24 cellular contexts compared by ENCODE assay signal in the genomic region with DNA sequence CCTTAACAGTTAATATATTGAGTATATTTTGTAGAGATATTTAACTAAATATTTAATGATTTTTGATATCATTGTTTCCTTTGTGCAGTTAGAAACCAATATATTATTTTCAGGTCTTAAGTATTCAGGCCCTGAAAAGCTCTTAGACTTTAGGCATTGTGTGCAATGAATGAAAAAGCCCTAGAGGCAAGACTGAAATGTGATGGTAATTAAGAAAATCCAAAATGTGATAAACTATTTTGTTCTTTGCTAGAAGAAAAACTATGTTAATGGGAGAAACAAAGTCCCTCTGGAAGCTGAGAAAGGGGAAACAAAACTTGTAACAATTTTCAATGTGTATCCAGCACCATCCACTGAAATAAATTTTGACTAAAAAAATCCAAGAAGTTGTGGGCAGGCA. TPM values are rescaled to one million over a fixed set of nuclear protein-coding genes. Genes with fewer than 3 reads are reported as not detected.
DNase-seq lines count a peak whose midpoint lies in the region; ATAC-seq, FAIRE-seq and TF ChIP-seq lines count a peak whose summit lies in the region.
"Had no signal": no experiment of that assay in that cellular context is flagged by ENCODE, and none has a peak within 500 bp of the region (broad histone marks: within the 10 kb centered on the region; RNA-seq: fewer than 3 reads in every experiment).

No MANE protein-coding gene starts in this region.

- H3K79me2 ChIP-seq in Loucy (ENCODE audit: insufficient read depth, low read length) (no peaks in the 10 kb centered on the region), neural progenitor cell (ENCODE audit: low read depth) (no peaks in the 10 kb centered on the region)

- H3K4me1 ChIP-seq in Loucy (ENCODE audit: insufficient read depth, low read length, poor library complexity, severe bottlenecking) = peaks cover 17% of the 10 kb centered on the region
- peaks cover 10% of the 10 kb centered on the region for H3K4me1 ChIP-seq in neural progenitor cell

- H3K9me3 Mint-ChIP-seq in neural progenitor cell = no peaks in the 10 kb centered on the region
- H3K9me3 Mint-ChIP-seq in activated T-helper 1 cell treated with anti-CD3 and anti-CD28 coated beads, Interleukin-12 subunit alpha, Interleukin-12 subunit beta, Interleukin-2, Interleukin-4 antibody, amounts not matched to agents 30 ng/mL and 10 ng/mL and 1 ng/mL, durations not matched to agents 14 hours and 24 hours and 36 hours = no peaks in the 10 kb centered on the region
- H3K9me3 Mint-ChIP-seq: T-cell had no signal

- H3K36me3 ChIP-seq in Loucy (ENCODE audit: insufficient read depth, low read length) = no peaks in the 10 kb centered on the region
- no peaks in the 10 kb centered on the region for H3K36me3 ChIP-seq in neural progenitor cell
- H3K36me3 ChIP-seq: MG63, SJSA1 had no signal

- H3K27ac Mint-ChIP-seq in neural progenitor cell = peak overlapping the region; percentile 36
- H3K27ac Mint-ChIP-seq in activated T-helper 1 cell treated with anti-CD3 and anti-CD28 coated beads, Interleukin-12 subunit alpha, Interleukin-12 subunit beta, Interleukin-2, Interleukin-4 antibody, amounts not matched to agents 30 ng/mL and 10 ng/mL and 1 ng/mL, durations not matched to agents 14 hours and 24 hours and 36 hours = no peak overlapping the region
- H3K27ac Mint-ChIP-seq: T-cell had no signal

- H3K27me3 Mint-ChIP-seq in neural progenitor cell (ENCODE audit: insufficient read depth, low read depth) = peaks cover 4% of the 10 kb centered on the region
- peaks cover 10% of the 10 kb centered on the region for H3K27me3 Mint-ChIP-seq in activated T-helper 1 cell treated with anti-CD3 and anti-CD28 coated beads, Interleukin-12 subunit alpha, Interleukin-12 subunit beta, Interleukin-2, Interleukin-4 antibody, amounts not matched to agents 30 ng/mL and 10 ng/mL and 1 ng/mL, durations not matched to agents 14 hours and 24 hours and 36 hours (ENCODE audit: insufficient read depth)

- H3F3A ChIP-seq in Loucy (ENCODE audit: low read depth) (no peaks in the 10 kb centered on the region), neural progenitor cell (ENCODE audit: low read depth) (peaks cover 14% of the 10 kb centered on the region)

- DNase-seq in RCC 7860 (ENCODE audit: low spot score) (no peak), neural progenitor cell (ENCODE audit: low spot score) (no peak), NCI-H1694 treated with DMSO at 0.1 percent for 48 hours (lab: John Stamatoyannopoulos, UW) (no peak), H54 (ENCODE audit: insufficient read length, low spot score) (no peak), omental fat pad (ENCODE audit: low spot score) (no peak)
- DNase-seq in activated T-helper 1 cell treated with anti-CD3 and anti-CD28 coated beads, Interleukin-12 subunit alpha, Interleukin-12 subunit beta, Interleukin-2, Interleukin-4 antibody, amounts not matched to agents 30 ng/mL and 10 ng/mL and 1 ng/mL, durations not matched to agents 14 hours and 24 hours and 36 hours (ENCODE audit: low spot score) = no peak
- DNase-seq: Calu3, DND-41, H7, KBM-7, MG63, NCI-H1694, NCI-H2081, NCI-H2171, NCI-H226, NCI-H510A, PC-9, Right ventricle myocardium superior, RPMI8226, T-cell had no signal

- H4K20me1 ChIP-seq in Loucy (ENCODE audit: insufficient read depth, low read length, poor library complexity, severe bottlenecking) (no peaks in the 10 kb centered on the region), neural progenitor cell (ENCODE audit: low read depth) (no peaks in the 10 kb centered on the region)

- H3K9me3 ChIP-seq in Loucy (ENCODE audit: insufficient read depth, low read depth, low read length) (no peaks in the 10 kb centered on the region), neural progenitor cell (ENCODE audit: low read depth) (no peaks in the 10 kb centered on the region)
- H3K9me3 ChIP-seq: MG63, SJSA1 had no signal

- peak overlapping the region; percentile 90; the same call in 1 of the 2 replicates for H2AFZ ChIP-seq in Loucy (ENCODE audit: low read length)
- no peak overlapping the region for H2AFZ ChIP-seq in neural progenitor cell (replicated peaks)

- H3K4me3 ChIP-seq in Loucy (ENCODE audit: low read length, poor library complexity, severe bottlenecking) = no peak overlapping the region
- H3K4me3 ChIP-seq in neural progenitor cell = no peak overlapping the region
- H3K4me3 ChIP-seq: MG63, PC-9, SJSA1 had no signal

- no peak for ATAC-seq in omental fat pad (ENCODE audit: low FRiP score)
- ATAC-seq: T-cell had no signal

- H3K4me2 ChIP-seq in Loucy (ENCODE audit: low read depth, low read length, poor library complexity, severe bottlenecking) (peak overlapping the region; percentile 55), neural progenitor cell (no peak overlapping the region)
- H3K4me2 ChIP-seq: PC-9 had no signal

- TF ChIP-seq CTCF in Loucy (conservative IDR thresholded peaks at IDR 0.05; ENCODE audit: low read length) (no peak), neural progenitor cell (IDR thresholded peaks at IDR 0.05) (no peak), omental fat pad (IDR thresholded peaks at IDR 0.05) (no peak)

- intact Hi-C loops in activated T-helper 1 cell treated with anti-CD3 and anti-CD28 coated beads, Interleukin-12 subunit alpha, Interleukin-12 subunit beta, Interleukin-2, Interleukin-4 antibody, amounts not matched to agents 30 ng/mL and 10 ng/mL and 1 ng/mL, durations not matched to agents 14 hours and 24 hours and 36 hours (cut with micrococcal nuclease) = loop anchor here (5.0 kb wide), 2 partner anchors 33 to 208 kb away; no protein-coding TSS in a partner anchor

- no peak overlapping the region for H3K27ac ChIP-seq in neural progenitor cell
- H3K27ac ChIP-seq: PC-9, SJSA1 had no signal

- no peak overlapping the region for H3K4me3 Mint-ChIP-seq in neural progenitor cell
- H3K4me3 Mint-ChIP-seq in activated T-helper 1 cell treated with anti-CD3 and anti-CD28 coated beads, Interleukin-12 subunit alpha, Interleukin-12 subunit beta, Interleukin-2, Interleukin-4 antibody, amounts not matched to agents 30 ng/mL and 10 ng/mL and 1 ng/mL, durations not matched to agents 14 hours and 24 hours and 36 hours = no peak overlapping the region
- H3K4me3 Mint-ChIP-seq: T-cell had no signal

- FAIRE-seq in RCC 7860 (lab: Jason Lieb, UNC) = peak; percentile 38
- no peak for FAIRE-seq in H54 (lab: Jason Lieb, UNC)
- FAIRE-seq: GM12892, HTR-8/SVneo had no signal

- TF ChIP-seq POLR2A in H54 (IDR thresholded peaks at IDR 0.05; ENCODE audit: low read depth, low read length) = no peak

- no peaks in the 10 kb centered on the region for H3K36me3 Mint-ChIP-seq in neural progenitor cell
- no peaks in the 10 kb centered on the region for H3K36me3 Mint-ChIP-seq in activated T-helper 1 cell treated with anti-CD3 and anti-CD28 coated beads, Interleukin-12 subunit alpha, Interleukin-12 subunit beta, Interleukin-2, Interleukin-4 antibody, amounts not matched to agents 30 ng/mL and 10 ng/mL and 1 ng/mL, durations not matched to agents 14 hours and 24 hours and 36 hours (ENCODE audit: low read depth)
- H3K36me3 Mint-ChIP-seq: T-cell had no signal

- peaks cover 42% of the 10 kb centered on the region for H3K4me1 Mint-ChIP-seq in neural progenitor cell
- H3K4me1 Mint-ChIP-seq in activated T-helper 1 cell treated with anti-CD3 and anti-CD28 coated beads, Interleukin-12 subunit alpha, Interleukin-12 subunit beta, Interleukin-2, Interleukin-4 antibody, amounts not matched to agents 30 ng/mL and 10 ng/mL and 1 ng/mL, durations not matched to agents 14 hours and 24 hours and 36 hours (ENCODE audit: low read depth) = peaks cover 34% of the 10 kb centered on the region

- no peak overlapping the region for H3K9ac ChIP-seq in Loucy (ENCODE audit: low read depth, low read length, poor library complexity, severe bottlenecking)
- H3K9ac ChIP-seq in neural progenitor cell = no peak overlapping the region

- H3K27me3 ChIP-seq in Loucy (ENCODE audit: insufficient read depth, low read length, poor library complexity, severe bottlenecking) (no peaks in the 10 kb centered on the region), neural progenitor cell (peaks cover 22% of the 10 kb centered on the region)
- H3K27me3 ChIP-seq: MG63, SJSA1 had no signal

- H3K9me2 ChIP-seq in Loucy (replicated peaks; ENCODE audit: low read depth, low read length) = no peaks in the 10 kb centered on the region

RNA-seq across cellular contexts. Expression of a gene that starts 54.6 kb away (rescaled TPM):
- total RNA-seq in neural progenitor cell (ENCODE audit: low replicate concordance) = 114 and 142 TPM in 2 replicates
- total RNA-seq in omental fat pad = 100 to 1,000 TPM in 3 of 4 donors, 10 to 100 TPM in 1; 81.0 to 132 (median 113) TPM
- 149 and 162 TPM in 2 replicates for total RNA-seq in activated T-helper 1 cell treated with anti-CD3 and anti-CD28 coated beads, Interleukin-12 subunit alpha, Interleukin-12 subunit beta, Interleukin-2, Interleukin-4 antibody, amounts not matched to agents 30 ng/mL and 10 ng/mL and 1 ng/mL, durations not matched to agents 14 hours and 24 hours and 36 hours
